In genomic region chr12:65188179-65188709, GRCh38 we compare ENCODE assay signal across 12 cellular contexts. TPM values are rescaled to one million over a fixed set of nuclear protein-coding genes. Genes with fewer than 3 reads are reported as not detected.
DNase-seq lines count a peak whose midpoint lies in the region; ATAC-seq and TF ChIP-seq lines count a peak whose summit lies in the region.
"Had no signal": no experiment of that assay in that cellular context is flagged by ENCODE, and none has a peak within 500 bp of the region (broad histone marks: within the 10 kb centered on the region; RNA-seq: fewer than 3 reads in every experiment).

No MANE protein-coding gene starts in this region.

- intact Hi-C loops in lower leg skin (cut with DNase I; ENCODE audit: low total_unique reads): no loop called here

- H3K4me3 Mint-ChIP-seq in immature natural killer cell: no peak overlapping the region
- H3K4me3 Mint-ChIP-seq: activated CD4-positive, alpha-beta T cell treated with anti-CD3 and anti-CD28 coated beads, Interleukin-2, amount 10 ng/mL, durations not matched to agents 7 days and 5 days; HFFc6 had no signal

- H3K9me3 Mint-ChIP-seq in immature natural killer cell: no peaks in the 10 kb centered on the region
- H3K9me3 Mint-ChIP-seq: HFFc6 had no signal

- WGBS in lower leg skin, 2 donors: 81 to 86% methylated on average over 3 of the region's 3 CpGs

- POLR2A ChIA-PET in HEK293T (lab: Yijun Ruan, JAX): interaction anchor here (1.0 kb wide), 1 partner anchor 19 kb away, joined by 3 read pairs; the partner anchor contains the start of gene LEMD3

- no peak for TF ChIP-seq CTCF in lower leg skin (IDR thresholded peaks at IDR 0.05)

- ATAC-seq in GM18909 (IDR thresholded peaks at IDR 0.05; ENCODE audit: poor library complexity, unreplicated experiment) (peak; percentile 42), GM21619 (IDR thresholded peaks at IDR 0.05; ENCODE audit: unreplicated experiment) (peak; percentile 44), HG03280 (IDR thresholded peaks at IDR 0.05; ENCODE audit: unreplicated experiment) (peak; percentile 31), GM18505 (IDR thresholded peaks at IDR 0.05; ENCODE audit: unreplicated experiment) (no peak)

- TF ChIP-seq POLR2A in lower leg skin (IDR thresholded peaks at IDR 0.05) (no peak), GM18505 (IDR thresholded peaks at IDR 0.05; ENCODE audit: borderline replicate concordance, extremely low read depth, insufficient read depth, insufficient read length) (no peak)

- DNase-seq in immature natural killer cell (no peak), lower leg skin (ENCODE audit: low spot score in 2 of 2) (no peak), middle frontal gyrus (ENCODE audit: extremely low spot score, low spot score) (no peak), HEK293T (ENCODE audit: extremely low spot score) (no peak)
- DNase-seq: activated CD4-positive, alpha-beta T cell treated with anti-CD3 and anti-CD28 coated beads, Interleukin-2, amount 10 ng/mL, durations not matched to agents 7 days and 5 days; HFFc6; kidney glomerular epithelial cell; NCI-H1436 had no signal

- CTCF ChIA-PET in HEK293T (lab: Yijun Ruan, JAX): interaction anchor here (0.6 kb wide), 2 partner anchors 13 to 20 kb away, joined by 3 read pairs; no protein-coding TSS in a partner anchor

- peak overlapping the region in 5 of 6 donors; percentile 6 to 77 (median 43) for H3K27ac Mint-ChIP-seq in immature natural killer cell
- H3K27ac Mint-ChIP-seq: activated CD4-positive, alpha-beta T cell treated with anti-CD3 and anti-CD28 coated beads, Interleukin-2, amount 10 ng/mL, durations not matched to agents 7 days and 5 days; HFFc6 had no signal

- H3K27me3 Mint-ChIP-seq in immature natural killer cell (ENCODE audit: low read depth in 3 of 3): no peaks in the 10 kb centered on the region
- H3K27me3 Mint-ChIP-seq: activated CD4-positive, alpha-beta T cell treated with anti-CD3 and anti-CD28 coated beads, Interleukin-2, amount 10 ng/mL, durations not matched to agents 7 days and 5 days had no signal

- H3K36me3 Mint-ChIP-seq in immature natural killer cell: peaks cover 0 to 3% (median 0%) of the 10 kb centered on the region in 3 donors

- peaks cover 66 to 95% of the 10 kb centered on the region in 2 donors for H3K4me1 Mint-ChIP-seq in immature natural killer cell

- no peak overlapping the region for H3K4me3 ChIP-seq in lower leg skin (ENCODE audit: low read depth, poor library complexity, severe bottlenecking)

TF ChIP-seq in HEK293T, 16 proteins besides CTCF, POLR2A, EP300 and RAD21:
- TF ChIP-seq CTBP1 (IDR thresholded peaks at IDR 0.05; ENCODE audit: borderline replicate concordance): no peak
- TF ChIP-seq FOXM1 (IDR thresholded peaks at IDR 0.05; ENCODE audit: borderline replicate concordance): no peak

RNA-seq across cellular contexts. Expression of gene LEMD3, which starts 18.9 kb away (rescaled TPM):
- 10 to 100 TPM; 19.0 to 44.3 (median 26.8) TPM for polyA plus RNA-seq in immature natural killer cell
- 10 to 100 TPM; 45.1 to 89.8 (median 53.7) TPM for total RNA-seq in lower leg skin
